ENCODE assay signal across 8 cellular contexts in the genomic region with DNA sequence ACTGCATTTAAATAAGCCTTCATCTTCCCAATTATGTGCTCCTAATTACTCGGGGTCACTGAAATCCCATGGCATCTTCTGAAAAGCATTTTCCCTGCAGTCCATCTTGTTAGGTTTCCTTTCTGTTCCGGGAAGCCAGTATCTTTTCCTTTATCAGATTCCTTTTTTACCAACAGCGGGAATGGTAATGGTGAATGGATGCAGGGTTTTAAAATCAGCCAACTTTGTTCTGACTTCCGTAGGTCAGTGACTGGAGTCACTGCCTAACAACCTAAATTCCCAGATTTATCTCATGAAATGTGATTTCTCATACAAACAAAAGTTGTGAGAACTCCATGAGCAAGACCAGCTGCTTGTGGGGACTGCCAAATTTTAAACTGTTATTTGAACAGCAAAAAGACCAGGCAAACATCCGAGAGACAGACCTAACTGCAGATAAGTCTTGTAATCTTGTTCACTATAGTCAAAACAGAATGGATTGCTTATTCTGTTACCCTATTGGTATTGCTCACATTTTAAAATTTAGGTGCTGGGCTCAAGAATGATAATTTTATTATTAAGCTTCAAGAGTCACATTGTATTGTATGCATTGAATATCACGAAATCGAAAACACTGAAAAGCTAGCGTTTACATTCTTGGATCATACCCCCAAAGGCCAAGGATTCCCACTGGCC. TPM values are rescaled to one million over a fixed set of nuclear protein-coding genes. Genes with fewer than 3 reads are reported as not detected.
DNase-seq lines count a peak whose midpoint lies in the region; FAIRE-seq and TF ChIP-seq lines count a peak whose summit lies in the region.

No MANE protein-coding gene starts in this region.

- POLR2A ChIA-PET in H1 (lab: Charles Lee; ENCODE audit: partially characterized antibody), result interaction anchor here (0.8 to 1.3 kb wide), 2 partner anchors 308 to 378 kb away, joined by 3 read pairs; no protein-coding TSS in a partner anchor

- H3K23me2 ChIP-seq in H1 (ENCODE audit: low read depth, low read length), result peaks cover 9% of the 10 kb centered on the region; the same call in 1 of the 2 replicates

- no peak overlapping the region for H2AK5ac ChIP-seq in H1 (ENCODE audit: low read depth, low read length)

- TF ChIP-seq CTCF in H1 (IDR thresholded peaks at IDR 0.05; ENCODE audit: control extremely low read depth in 1 of 3, insufficient read depth in 1 of 3, low read depth in 1 of 3, low read length in 3 of 3), result no peak

- no peak overlapping the region for H4K91ac ChIP-seq in H1 (replicated peaks; ENCODE audit: insufficient read length, low read length)

- H3K9me3 ChIP-seq in H1 (ENCODE audit: insufficient read depth in 2 of 2, low read depth in 1 of 2, low read length in 1 of 2) (no peaks in the 10 kb centered on the region), mucosa of rectum (ENCODE audit: control insufficient read depth in 2 of 2, low read length in 2 of 2) (no peaks in the 10 kb centered on the region)

- H3K18ac ChIP-seq in H1 (ENCODE audit: extremely low read depth, low read length), result no peak overlapping the region

- peaks cover 0 to 8% of the 10 kb centered on the region in 2 experiments; a peak in 2 of 4 replicates for H3K79me2 ChIP-seq in H1 (ENCODE audit: control insufficient read depth in 1 of 2, insufficient read depth in 2 of 2, low read length in 2 of 2)

- H3K4me3 ChIP-seq in H1 (ENCODE audit: extremely low read depth in 1 of 4, insufficient read depth in 2 of 4, low read depth in 3 of 4, low read length in 4 of 4) (peak overlapping the region; percentile 58 to 93 (median 78); a peak in 6 of 8 replicates), mucosa of rectum (ENCODE audit: low read length in 2 of 2) (peak overlapping the region; percentile 86 to 97), urinary bladder (ENCODE audit: low read depth, low read length) (peak overlapping the region; percentile 92)

- H4K5ac ChIP-seq in H1 (ENCODE audit: insufficient read length, low read depth, low read length), result no peak overlapping the region

- H4K20me1 ChIP-seq in H1 (replicated peaks in 1 of 2; ENCODE audit: control insufficient read depth in 1 of 2, insufficient read depth in 2 of 2, low read length in 2 of 2), result peaks cover 0 to under 1% of the 10 kb centered on the region in 2 experiments

- H3K56ac ChIP-seq in H1 (replicated peaks; ENCODE audit: insufficient read length, low read depth, low read length), result no peak overlapping the region

- H3K4me1 ChIP-seq in H1 (replicated peaks in 1 of 4; ENCODE audit: control insufficient read depth in 3 of 4, insufficient read depth in 4 of 4, low read length in 3 of 4) (peaks cover 0 to 4% (median 1%) of the 10 kb centered on the region in 4 experiments; a peak in 4 of 7 replicates), mucosa of rectum (ENCODE audit: control insufficient read depth in 2 of 2, insufficient read depth in 2 of 2, low read length in 2 of 2) (peaks cover 7 to 8% of the 10 kb centered on the region in 2 donors), urinary bladder (ENCODE audit: insufficient read depth) (no peaks in the 10 kb centered on the region)

- TF ChIP-seq RAD21 in H1 (IDR thresholded peaks at IDR 0.05 in 1 of 2, conservative IDR thresholded peaks at IDR 0.05 in 1 of 2; ENCODE audit: low read depth in 2 of 2, low read length in 2 of 2), result no peak

- H3K27ac ChIP-seq in H1 (ENCODE audit: low read depth, low read length) (no peak overlapping the region), mucosa of rectum (ENCODE audit: low read depth in 2 of 2, low read length in 2 of 2) (peak overlapping the region; percentile 6 to 16), urinary bladder (ENCODE audit: low read depth) (peak overlapping the region; percentile 53)

- H3K27me3 ChIP-seq in H1 (replicated peaks in 1 of 4; ENCODE audit: control insufficient read depth in 3 of 4, extremely low read depth in 1 of 4, insufficient read depth in 3 of 4, low read length in 3 of 4) (peaks cover 0 to 3% (median 0%) of the 10 kb centered on the region in 4 experiments; a peak in 2 of 7 replicates), mucosa of rectum (ENCODE audit: control insufficient read depth in 2 of 2, insufficient read depth in 2 of 2, low read length in 2 of 2) (no peaks in the 10 kb centered on the region)

- peaks cover 24% of the 10 kb centered on the region for H3K4me1 Mint-ChIP-seq in activated naive CD4-positive, alpha-beta T cell treated with anti-CD3 and anti-CD28 coated beads, Interleukin-2, amount 10 ng/mL, durations not matched to agents 7 days and 5 days

- H3K9ac ChIP-seq in H1 (replicated peaks in 1 of 4; ENCODE audit: extremely low read depth in 1 of 4, low read depth in 3 of 4, low read length in 3 of 4) (no peak overlapping the region), mucosa of rectum (ENCODE audit: low read depth in 1 of 2, low read length in 2 of 2) (peak overlapping the region in 1 of 2 donors; percentile 96)

- no peak overlapping the region for H3K4ac ChIP-seq in H1 (replicated peaks; ENCODE audit: insufficient read length, low read depth, low read length)

- H3K36me3 ChIP-seq in H1 (ENCODE audit: control insufficient read depth in 2 of 4, insufficient read depth in 4 of 4, low read length in 3 of 4) (no peaks in the 10 kb centered on the region), mucosa of rectum (ENCODE audit: control insufficient read depth in 2 of 2, insufficient read depth in 2 of 2, low read length in 2 of 2) (no peaks in the 10 kb centered on the region), urinary bladder (ENCODE audit: insufficient read depth) (no peaks in the 10 kb centered on the region)

- no peaks in the 10 kb centered on the region for H3K79me1 ChIP-seq in H1 (ENCODE audit: low read depth, low read length)

- no peak overlapping the region for H2BK12ac ChIP-seq in H1 (ENCODE audit: low read depth, low read length)

- peak overlapping the region; percentile 76 to 93 for H3K4me2 ChIP-seq in H1 (ENCODE audit: insufficient read depth in 1 of 2, low read depth in 2 of 2, low read length in 2 of 2)

- no peak for DNase-seq in activated naive CD4-positive, alpha-beta T cell treated with anti-CD3 and anti-CD28 coated beads, Interleukin-2, amount 10 ng/mL, durations not matched to agents 7 days and 5 days
- no peak for DNase-seq in activated naive CD4-positive, alpha-beta T cell treated with Interleukin-2 at 50 U/mL for 16 hours
- DNase-seq in H1 (ENCODE audit: low read depth in 1 of 2, low spot score in 2 of 2), result no peak
- no peak for DNase-seq in NCI-H1105 treated with DMSO at 0.1 percent for 48 hours (lab: John Stamatoyannopoulos, UW)
- DNase-seq in stimulated activated CD4-positive, alpha-beta T cell treated with anti-CD3 and anti-CD28 coated beads, Interleukin-1b, Interleukin-23, amount 100 ng/mL, for 48 hours, result no peak
- DNase-seq in cortex of kidney (lab: John Stamatoyannopoulos, UW), result no peak

- H3K36me3 Mint-ChIP-seq in activated naive CD4-positive, alpha-beta T cell treated with anti-CD3 and anti-CD28 coated beads, Interleukin-2, amount 10 ng/mL, durations not matched to agents 7 days and 5 days, result peaks cover 14% of the 10 kb centered on the region

- no peak overlapping the region for H2BK5ac ChIP-seq in H1 (ENCODE audit: low read depth, low read length)

- H2BK20ac ChIP-seq in H1 (ENCODE audit: low read length), result no peak overlapping the region

- H2BK15ac ChIP-seq in H1 (ENCODE audit: low read length), result no peak overlapping the region

- no peak overlapping the region for H3K23ac ChIP-seq in H1 (ENCODE audit: insufficient read length)

- H2AFZ ChIP-seq in H1 (ENCODE audit: low read length), result peak overlapping the region; percentile 85

- H3K4me3 Mint-ChIP-seq in activated naive CD4-positive, alpha-beta T cell treated with anti-CD3 and anti-CD28 coated beads, Interleukin-2, amount 10 ng/mL, durations not matched to agents 7 days and 5 days, result peak overlapping the region; percentile 91

- H3K9me3 Mint-ChIP-seq in activated naive CD4-positive, alpha-beta T cell treated with anti-CD3 and anti-CD28 coated beads, Interleukin-2, amount 10 ng/mL, durations not matched to agents 7 days and 5 days, result no peaks in the 10 kb centered on the region

- H4K8ac ChIP-seq in H1 (ENCODE audit: extremely low read depth, insufficient read depth, low read length), result no peak overlapping the region

- no peak for TF ChIP-seq EP300 in H1 (IDR thresholded peaks at IDR 0.05; ENCODE audit: borderline replicate concordance in 1 of 2, low read depth in 2 of 2, low read length in 2 of 2)

- no peak for FAIRE-seq in H1 (lab: Jason Lieb, UNC)

- 70% methylated on average over 8 of the region's 8 CpGs; no CpG with 5 or more reads in 1 of the 2 experiments for WGBS in H1 (ENCODE audit: extremely low coverage in 1 of 2, insufficient coverage in 1 of 2, insufficient read length in 1 of 2, insufficient replicate concordance in 2 of 2, low coverage in 1 of 2, low lambda C conversion rate in 2 of 2, missing lambda C conversion rate in 1 of 2), 2 experiments
- WGBS in urinary bladder, result 14% methylated on average over 8 of the region's 8 CpGs

- H2BK120ac ChIP-seq in H1 (replicated peaks; ENCODE audit: low read depth, low read length), result no peak overlapping the region

- no peak for TF ChIP-seq POLR2A in H1 (IDR thresholded peaks at IDR 0.05; ENCODE audit: control extremely low read depth in 1 of 2, low read depth in 2 of 2, low read length in 2 of 2)

- H3K27ac Mint-ChIP-seq in activated naive CD4-positive, alpha-beta T cell treated with anti-CD3 and anti-CD28 coated beads, Interleukin-2, amount 10 ng/mL, durations not matched to agents 7 days and 5 days, result no peak overlapping the region

- H3K27me3 Mint-ChIP-seq in activated naive CD4-positive, alpha-beta T cell treated with anti-CD3 and anti-CD28 coated beads, Interleukin-2, amount 10 ng/mL, durations not matched to agents 7 days and 5 days, result peaks cover 19% of the 10 kb centered on the region

- H3K14ac ChIP-seq in H1 (ENCODE audit: insufficient read length), result no peak overlapping the region

- CTCF ChIA-PET in activated naive CD4-positive, alpha-beta T cell treated with anti-CD3 and anti-CD28 coated beads, Interleukin-2, amount 10 ng/mL, durations not matched to agents 7 days and 5 days (lab: Charles Lee), result interaction anchor here (0.9 to 1.6 kb wide), 4 partner anchors 10 to 378 kb away, joined by 3 to 7 read pairs (median 3); no protein-coding TSS in a partner anchor
- CTCF ChIA-PET in H1 (lab: Charles Lee; ENCODE audit: partially characterized antibody), result interaction anchor here (1.3 to 2.9 kb wide), 11 partner anchors 11 to 379 kb away, joined by 4 to 20 read pairs (median 7); a partner anchor contains a TSS

RNA-seq across cellular contexts. Expression of a gene that starts 1.2 kb away (rescaled TPM):
- total RNA-seq in H1 (2021; fragmentation: NEBNext Ultra II Directional; extraction: Animal tissue kit (Norgen Biotek cat#: 25700)), result 12.3 and 14.5 TPM in 2 replicates
- 5.0 and 7.9 TPM in 2 replicates for polyA plus RNA-seq in H1 (2011; rRNA removed)
- 12.7 TPM for polyA plus RNA-seq in H1 (2011; cell fraction: cytosol; rRNA removed)
- polyA plus RNA-seq in H1 (2011; cell fraction: nucleus; rRNA removed), result 5.0 TPM
- 7.7 to 14.7 TPM (median 10.0 TPM) in 4 replicates for polyA plus RNA-seq in H1 (2012, experiment 1 of 2)
- polyA plus RNA-seq in H1 (2012, experiment 2 of 2), result 5.0 TPM
- polyA plus RNA-seq in H1 (2013, experiment 1 of 2), result 20.1 TPM
- 17.5 TPM for polyA plus RNA-seq in H1 (2013, experiment 2 of 2)
- polyA minus RNA-seq in H1 (2011; rRNA and poly(A)+ RNA removed), result 6.0 and 7.4 TPM in 2 replicates
- 4.9 TPM for polyA minus RNA-seq in H1 (2011; cell fraction: cytosol; rRNA and poly(A)+ RNA removed)
- polyA minus RNA-seq in H1 (2011; cell fraction: nucleus; rRNA and poly(A)+ RNA removed), result 9.9 TPM
- total RNA-seq in urinary bladder, result 41.3 TPM
- 19.0 TPM for polyA plus RNA-seq in urinary bladder
